ENCODE assay signal across 8 cellular contexts in the genomic region with DNA sequence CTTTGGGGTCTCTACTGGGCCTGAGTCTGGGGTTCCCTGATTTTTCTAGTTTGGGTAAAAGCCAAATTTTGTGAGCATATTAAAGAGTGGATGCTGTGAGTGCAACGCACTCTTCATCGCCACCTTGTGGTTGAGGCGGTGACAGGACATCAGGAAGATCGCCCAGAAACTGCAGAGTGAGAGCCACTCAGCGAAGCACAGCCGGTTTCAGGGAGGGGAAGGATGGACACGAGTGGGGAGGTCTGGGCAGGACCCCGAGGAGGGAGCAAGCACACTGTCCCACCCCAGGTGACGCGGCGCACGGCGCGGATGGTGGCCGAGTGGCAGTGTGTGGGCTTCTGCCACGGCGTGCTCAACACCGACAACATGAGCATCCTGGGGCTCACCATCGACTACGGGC. TPM values are rescaled to one million over a fixed set of nuclear protein-coding genes. Genes with fewer than 3 reads are reported as not detected.
DNase-seq lines count a peak whose midpoint lies in the region; ATAC-seq and TF ChIP-seq lines count a peak whose summit lies in the region.

No MANE protein-coding gene starts in this region.

- DNase-seq in COLO668 (lab: John Stamatoyannopoulos, UW; ENCODE audit: unreplicated experiment) (peak; percentile 59), HK-2 (ENCODE audit: unreplicated experiment) (peak; percentile 38), SW480 (ENCODE audit: low spot score) (peak; percentile 17), ascending aorta (ENCODE audit: low spot score in 2 of 2) (peak in 1 of 2 donors; percentile 76), hepatocyte (ENCODE audit: low spot score) (peak; percentile 74)
- peak; percentile 42 to 52 for DNase-seq in stimulated activated CD4-positive, alpha-beta T cell treated with anti-CD3 and anti-CD28 coated beads, Interleukin-1b, Interleukin-23, amount 100 ng/mL, for 1 hour (ENCODE audit: low read depth in 2 of 2)

- H3K79me2 ChIP-seq in hepatocyte = peaks cover 58% of the 10 kb centered on the region

- intact Hi-C loops in ascending aorta (cut with DNase I) = loop anchor here (2.0 kb wide), 1 partner anchor 63 kb away; no protein-coding TSS in a partner anchor

- H3K27ac ChIP-seq in ascending aorta (no peak overlapping the region), hepatocyte (no peak overlapping the region)

- TF ChIP-seq CTCF in ascending aorta (IDR thresholded peaks at IDR 0.05) = peak; percentile 64 to 81 (median 75)
- TF ChIP-seq CTCF in hepatocyte (IDR thresholded peaks at IDR 0.05; ENCODE audit: poor library complexity) = peak; percentile 78

- peaks cover 23% of the 10 kb centered on the region for H4K20me1 ChIP-seq in hepatocyte (ENCODE audit: insufficient read depth, poor library complexity, severe bottlenecking)

- H2AFZ ChIP-seq in hepatocyte = no peak overlapping the region

- no peak overlapping the region for H3K4me2 ChIP-seq in hepatocyte

- no peak overlapping the region for H3K4me3 ChIP-seq in ascending aorta
- H3K4me3 ChIP-seq in hepatocyte = no peak overlapping the region

- no peaks in the 10 kb centered on the region for H3K9me3 ChIP-seq in ascending aorta
- H3K9me3 ChIP-seq in hepatocyte (ENCODE audit: low read depth) = no peaks in the 10 kb centered on the region

- H3K27me3 ChIP-seq in ascending aorta (no peaks in the 10 kb centered on the region), hepatocyte (no peaks in the 10 kb centered on the region)

- H3K9me2 ChIP-seq in hepatocyte (replicated peaks; ENCODE audit: insufficient read depth) = no peaks in the 10 kb centered on the region

- H3K36me3 ChIP-seq in ascending aorta = peaks cover 45 to 70% of the 10 kb centered on the region in 2 donors
- no peaks in the 10 kb centered on the region for H3K36me3 ChIP-seq in hepatocyte (replicated peaks; ENCODE audit: insufficient read depth, low read depth)

- no peak for ATAC-seq in GM18502 (IDR thresholded peaks at IDR 0.05; ENCODE audit: poor library complexity, unreplicated experiment)
- no peak for ATAC-seq in HG03280 (IDR thresholded peaks at IDR 0.05; ENCODE audit: unreplicated experiment)

- WGBS in hepatocyte (ENCODE audit: low lambda C conversion rate, missing lambda C conversion rate) = 78% methylated on average over 20 of the region's 20 CpGs

- H3K4me1 ChIP-seq in ascending aorta = no peaks in the 10 kb centered on the region
- no peaks in the 10 kb centered on the region for H3K4me1 ChIP-seq in hepatocyte (ENCODE audit: insufficient read depth)

RNA-seq across cellular contexts. Expression of a gene that starts 9.1 kb away (rescaled TPM):
- total RNA-seq in ascending aorta (41.7 TPM), hepatocyte (27.3 and 31.6 TPM in 2 replicates)
- 35.2 and 37.7 TPM in 2 replicates for polyA plus RNA-seq in hepatocyte

RNA-seq across cellular contexts. Expression of a gene that starts 24.2 kb away (rescaled TPM):
- total RNA-seq in ascending aorta = 91.4 TPM
- total RNA-seq in hepatocyte = 25.4 and 25.9 TPM in 2 replicates
- 62.3 and 70.5 TPM in 2 replicates for polyA plus RNA-seq in hepatocyte

RNA-seq across cellular contexts. Expression of a gene that starts 34.9 kb away (rescaled TPM):
- total RNA-seq in ascending aorta = 58.1 TPM
- 14.0 and 26.2 TPM in 2 replicates for total RNA-seq in hepatocyte
- 31.5 and 44.1 TPM in 2 replicates for polyA plus RNA-seq in hepatocyte

RNA-seq across cellular contexts. Expression of a gene that starts 39.4 kb away (rescaled TPM):
- total RNA-seq in ascending aorta = 0.32 TPM
- 0.60 and 2.1 TPM in 2 replicates for total RNA-seq in hepatocyte
- 0.44 and 1.2 TPM in 2 replicates for polyA plus RNA-seq in hepatocyte

RNA-seq across cellular contexts. Expression of a gene that starts 41.2 kb away (rescaled TPM):
- 73.2 TPM for total RNA-seq in ascending aorta
- 21.5 and 23.8 TPM in 2 replicates for total RNA-seq in hepatocyte
- 30.2 and 40.5 TPM in 2 replicates for polyA plus RNA-seq in hepatocyte
